In genomic region chr1:65882091-65882490, GRCh38 we compare ENCODE assay signal across 1 cellular context.
TF ChIP-seq lines count a peak whose summit lies in the region.

No MANE protein-coding gene starts in this region.

TF ChIP-seq in IMR-90, 13 proteins besides CTCF, POLR2A, EP300 and RAD21 (continued from another document):
- no peak for TF ChIP-seq RCOR1 (IDR thresholded peaks at IDR 0.05; ENCODE audit: insufficient replicate concordance, low read length)
- TF ChIP-seq MAFK (IDR thresholded peaks at IDR 0.05; ENCODE audit: low read depth, low read length) = no peak
- no peak for TF ChIP-seq MAZ (IDR thresholded peaks at IDR 0.05; ENCODE audit: borderline replicate concordance, low read depth, low read length)
- TF ChIP-seq FOS (IDR thresholded peaks at IDR 0.05; ENCODE audit: low read depth, low read length) = no peak
- TF ChIP-seq, protein P1, sequence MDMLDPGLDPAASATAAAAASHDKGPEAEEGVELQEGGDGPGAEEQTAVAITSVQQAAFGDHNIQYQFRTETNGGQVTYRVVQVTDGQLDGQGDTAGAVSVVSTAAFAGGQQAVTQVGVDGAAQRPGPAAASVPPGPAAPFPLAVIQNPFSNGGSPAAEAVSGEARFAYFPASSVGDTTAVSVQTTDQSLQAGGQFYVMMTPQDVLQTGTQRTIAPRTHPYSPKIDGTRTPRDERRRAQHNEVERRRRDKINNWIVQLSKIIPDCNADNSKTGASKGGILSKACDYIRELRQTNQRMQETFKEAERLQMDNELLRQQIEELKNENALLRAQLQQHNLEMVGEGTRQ (IDR thresholded peaks at IDR 0.05; ENCODE audit: low read depth, low read length) = no peak
- TF ChIP-seq, protein P2, sequence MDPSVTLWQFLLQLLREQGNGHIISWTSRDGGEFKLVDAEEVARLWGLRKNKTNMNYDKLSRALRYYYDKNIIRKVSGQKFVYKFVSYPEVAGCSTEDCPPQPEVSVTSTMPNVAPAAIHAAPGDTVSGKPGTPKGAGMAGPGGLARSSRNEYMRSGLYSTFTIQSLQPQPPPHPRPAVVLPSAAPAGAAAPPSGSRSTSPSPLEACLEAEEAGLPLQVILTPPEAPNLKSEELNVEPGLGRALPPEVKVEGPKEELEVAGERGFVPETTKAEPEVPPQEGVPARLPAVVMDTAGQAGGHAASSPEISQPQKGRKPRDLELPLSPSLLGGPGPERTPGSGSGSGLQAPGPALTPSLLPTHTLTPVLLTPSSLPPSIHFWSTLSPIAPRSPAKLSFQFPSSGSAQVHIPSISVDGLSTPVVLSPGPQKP (IDR thresholded peaks at IDR 0.05; ENCODE audit: borderline replicate concordance, low read depth, low read length) = no peak
